In the genomic region with DNA sequence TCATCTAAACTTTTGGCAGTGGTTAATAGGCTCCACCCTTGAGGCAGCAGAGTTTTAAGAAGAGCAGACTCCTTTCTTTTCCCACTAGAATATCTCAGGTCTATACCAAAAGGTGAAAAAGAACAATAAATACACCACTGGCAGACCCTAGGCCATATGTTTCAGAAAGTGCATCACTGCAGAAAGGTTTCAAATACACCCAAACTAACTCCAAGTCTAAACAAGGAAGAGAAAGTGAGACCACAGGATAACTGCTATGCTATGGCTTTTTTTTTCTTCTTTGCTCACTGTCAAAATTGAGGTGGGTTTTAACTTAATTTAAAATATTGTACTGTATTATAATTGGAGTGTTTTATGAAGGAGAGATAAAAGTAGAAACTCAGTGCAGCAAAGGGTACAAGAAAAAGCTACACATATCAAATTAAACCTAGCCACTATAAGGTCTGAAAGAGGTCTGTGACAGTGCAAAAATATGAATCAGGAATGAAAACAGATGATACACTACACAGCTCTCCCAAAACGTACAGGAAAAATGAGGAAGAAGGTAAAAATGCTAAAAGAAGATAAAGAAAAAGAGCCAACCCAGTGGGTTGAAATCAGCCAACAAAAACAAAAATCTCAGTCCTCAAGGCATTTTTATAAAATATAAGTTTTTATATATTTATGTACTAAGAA, we compare ENCODE assay signal across 14 cellular contexts. TPM values are rescaled to one million over a fixed set of nuclear protein-coding genes. Genes with fewer than 3 reads are reported as not detected.
DNase-seq lines count a peak whose midpoint lies in the region; ATAC-seq, FAIRE-seq and TF ChIP-seq lines count a peak whose summit lies in the region.
"Had no signal": no experiment of that assay in that cellular context is flagged by ENCODE, and none has a peak within 500 bp of the region (broad histone marks: within the 10 kb centered on the region; RNA-seq: fewer than 3 reads in every experiment).

No MANE protein-coding gene starts in this region.

- no peak overlapping the region for H2BK20ac ChIP-seq in IMR-90 (ENCODE audit: low read depth, low read length)

- no peak for TF ChIP-seq RAD21 in IMR-90 (IDR thresholded peaks at IDR 0.05; ENCODE audit: low read length)

- no peak overlapping the region for H3K9ac ChIP-seq in IMR-90 (ENCODE audit: low read depth, low read length)
- H3K9ac ChIP-seq: parathyroid adenoma had no signal

- no peak overlapping the region for H3K18ac ChIP-seq in IMR-90 (ENCODE audit: low read depth, low read length)

- ATAC-seq in IMR-90 (ENCODE audit: low read depth), result peak; percentile 57

- no peak overlapping the region for H2AK5ac ChIP-seq in IMR-90 (ENCODE audit: low read depth, low read length)

- in situ Hi-C loops in IMR-90 (cut with MboI; ENCODE audit: low sequenced_read_pairs), result no loop called here

- no peaks in the 10 kb centered on the region for H3K9me1 ChIP-seq in IMR-90 (ENCODE audit: insufficient read depth, low read length)

- peak overlapping the region; percentile 46; the same call in 1 of the 2 replicates for H3K4me2 ChIP-seq in IMR-90 (ENCODE audit: low read depth, low read length)

- peaks cover 2% of the 10 kb centered on the region; the same call in 1 of the 2 replicates for H3K9me3 ChIP-seq in IMR-90 (ENCODE audit: control insufficient read depth, insufficient read depth, low read length)

- no peaks in the 10 kb centered on the region for H3K27me3 Mint-ChIP-seq in activated CD4-positive, alpha-beta memory T cell treated with anti-CD3 and anti-CD28 coated beads for 36 hours
- peaks cover 0 to 2% (median 0%) of the 10 kb centered on the region in 3 donors for H3K27me3 Mint-ChIP-seq in immature natural killer cell (ENCODE audit: low read depth in 3 of 3)

- H4K5ac ChIP-seq in IMR-90 (ENCODE audit: low read depth, low read length), result no peak overlapping the region

- H3K27me3 ChIP-seq in IMR-90 (ENCODE audit: control insufficient read depth, insufficient read depth, low read length), result no peaks in the 10 kb centered on the region
- H3K27me3 ChIP-seq: heart left ventricle, MG63 had no signal

- H3K23ac ChIP-seq in IMR-90 (ENCODE audit: low read depth, low read length), result no peak overlapping the region

- intact Hi-C loops in IMR-90 (cut with micrococcal nuclease), result no loop called here
- intact Hi-C loops in activated CD4-positive, alpha-beta memory T cell treated with anti-CD3 and anti-CD28 coated beads for 36 hours (cut with micrococcal nuclease), result loop anchor here (1.0 to 5.0 kb wide), 3 partner anchors 36 to 279 kb away; no protein-coding TSS in a partner anchor

- POLR2A ChIA-PET in IMR-90 (lab: Charles Lee; ENCODE audit: unreplicated experiment), result interaction anchor here (0.5 to 1.0 kb wide), 2 partner anchors 9 to 548 kb away, joined by 3 read pairs; partner anchors contain the start of gene SNX4
- POLR2A ChIA-PET in activated CD4-positive, alpha-beta memory T cell treated with anti-CD3 and anti-CD28 coated beads for 36 hours (lab: Charles Lee), result interaction anchor here (1.3 to 1.7 kb wide), 2 partner anchors 9 to 84 kb away, joined by 6 to 12 read pairs; partner anchors contain the start of genes OSBPL11 and SNX4

- no peak overlapping the region for H2AFZ ChIP-seq in IMR-90 (replicated peaks; ENCODE audit: low read length, poor library complexity)
- H2AFZ ChIP-seq: parathyroid adenoma had no signal

- peaks cover 56% of the 10 kb centered on the region for H3K36me3 Mint-ChIP-seq in activated CD4-positive, alpha-beta memory T cell treated with anti-CD3 and anti-CD28 coated beads for 36 hours
- H3K36me3 Mint-ChIP-seq in immature natural killer cell, result peaks cover 25 to 29% (median 27%) of the 10 kb centered on the region in 3 donors

- H3K14ac ChIP-seq in IMR-90 (replicated peaks; ENCODE audit: low read depth, low read length), result no peak overlapping the region

- no peak overlapping the region for H4K91ac ChIP-seq in IMR-90 (ENCODE audit: insufficient read depth, low read depth, low read length)

- H3K79me1 ChIP-seq in IMR-90 (ENCODE audit: low read depth in 1 of 2, low read length in 2 of 2), result peaks cover 27 to 60% of the 10 kb centered on the region in 2 experiments

- FAIRE-seq in GM12891 (lab: Jason Lieb, UNC) (no peak), D721Med (lab: Jason Lieb, UNC) (no peak)

- CTCF ChIA-PET in IMR-90 (lab: Yijun Ruan, JAX), result interaction anchor here (0.5 to 0.6 kb wide), 2 partner anchors 124 to 796 kb away, joined by 3 to 5 read pairs; no protein-coding TSS in a partner anchor
- CTCF ChIA-PET in activated CD4-positive, alpha-beta memory T cell treated with anti-CD3 and anti-CD28 coated beads for 36 hours (lab: Charles Lee), result interaction anchor here (0.7 to 1.0 kb wide), 3 partner anchors 9 to 74 kb away, joined by 3 to 6 read pairs (median 4); no protein-coding TSS in a partner anchor

- H3K9me3 Mint-ChIP-seq in activated CD4-positive, alpha-beta memory T cell treated with anti-CD3 and anti-CD28 coated beads for 36 hours, result peaks cover 16% of the 10 kb centered on the region
- peaks cover 0 to 14% (median 5%) of the 10 kb centered on the region in 6 donors for H3K9me3 Mint-ChIP-seq in immature natural killer cell
- H3K9me3 Mint-ChIP-seq: endodermal cell had no signal

- H3K27ac Mint-ChIP-seq in activated CD4-positive, alpha-beta memory T cell treated with anti-CD3 and anti-CD28 coated beads for 36 hours, result peak overlapping the region; percentile 83
- H3K27ac Mint-ChIP-seq in immature natural killer cell, result peak overlapping the region in 5 of 6 donors; percentile 6 to 54 (median 14)
- H3K27ac Mint-ChIP-seq: endodermal cell had no signal

- 0 out of 2 replicates have a peak, but pooled peaks cover 2% of the 10 kb centered on the region for H3K4me1 ChIP-seq in IMR-90 (ENCODE audit: control insufficient read depth, insufficient read depth, low read length)

- no peak overlapping the region for H3K4me3 ChIP-seq in IMR-90 (ENCODE audit: insufficient read depth, low read depth, low read length)
- H3K4me3 ChIP-seq: heart left ventricle, MG63 had no signal

- TF ChIP-seq CTCF in IMR-90 (conservative IDR thresholded peaks at IDR 0.05; ENCODE audit: low read depth, low read length) (no peak), D721Med (IDR thresholded peaks at IDR 0.05; ENCODE audit: insufficient read depth, missing control alignments) (no peak)

- H4K20me1 ChIP-seq in IMR-90 (ENCODE audit: insufficient read depth, low read length), result peaks cover 36% of the 10 kb centered on the region

- peak overlapping the region; percentile 30 for H3K4me3 Mint-ChIP-seq in activated CD4-positive, alpha-beta memory T cell treated with anti-CD3 and anti-CD28 coated beads for 36 hours
- no peak overlapping the region for H3K4me3 Mint-ChIP-seq in immature natural killer cell
- H3K4me3 Mint-ChIP-seq: endodermal cell had no signal

- H3K4me1 Mint-ChIP-seq in activated CD4-positive, alpha-beta memory T cell treated with anti-CD3 and anti-CD28 coated beads for 36 hours (ENCODE audit: low read depth), result peaks cover 41% of the 10 kb centered on the region
- H3K4me1 Mint-ChIP-seq in immature natural killer cell, result peaks cover 31 to 47% of the 10 kb centered on the region in 2 donors
- H3K4me1 Mint-ChIP-seq: endodermal cell had no signal

- H2AK9ac ChIP-seq in IMR-90 (replicated peaks; ENCODE audit: low read depth, low read length, poor library complexity), result no peak overlapping the region

- no peak overlapping the region for H4K8ac ChIP-seq in IMR-90 (ENCODE audit: low read depth in 2 of 2, low read length in 2 of 2)

- DNase-seq in GM12891 (ENCODE audit: insufficient read length, low spot score) (no peak), IMR-90 (peak; percentile 30), immature natural killer cell (no peak), islet precursor cell (no peak), HuH-7.5 (ENCODE audit: low spot score) (no peak), D721Med (ENCODE audit: insufficient read length, low spot score) (no peak), COLO829 (ENCODE audit: low spot score) (no peak)
- DNase-seq in activated CD4-positive, alpha-beta memory T cell treated with anti-CD3 and anti-CD28 coated beads for 36 hours, result no peak
- DNase-seq: activated CD4-positive, alpha-beta T cell treated with anti-CD3 and anti-CD28 coated beads, Interleukin-2, amount 50 U/mL, for 1 hour; Calu3; endodermal cell; heart left ventricle had no signal

- no peak overlapping the region for H3K4ac ChIP-seq in IMR-90 (ENCODE audit: low read depth, low read length)

- no peak overlapping the region for H2BK120ac ChIP-seq in IMR-90 (ENCODE audit: low read depth, low read length)

- WGBS in IMR-90 (ENCODE audit: extremely low coverage in 2 of 2, insufficient read length in 1 of 2), 2 experiments, result no CpG with 5 or more reads among the region's 1 CpG

- BruUV-seq in IMR-90 (replicated peaks; lab: Mats Ljungman, UMichigan), result no TSS peak

- TF ChIP-seq POLR2A in GM12891 (IDR thresholded peaks at IDR 0.05; ENCODE audit: low read depth, low read length) (no peak), IMR-90 (IDR thresholded peaks at IDR 0.05; ENCODE audit: low read depth, low read length) (no peak)

- H2BK15ac ChIP-seq in IMR-90 (ENCODE audit: low read depth, low read length), result no peak overlapping the region

- no peak overlapping the region for H3K27ac ChIP-seq in IMR-90 (ENCODE audit: insufficient read depth, low read length)
- H3K27ac ChIP-seq: parathyroid adenoma had no signal

- dilution Hi-C loops in IMR-90 (cut with HindIII; ENCODE audit: low sequenced_read_pairs, unreplicated experiment), result no loop called here

- H3K36me3 ChIP-seq in IMR-90 (ENCODE audit: control insufficient read depth, insufficient read depth, low read length), result peaks cover 32% of the 10 kb centered on the region

- no peak overlapping the region for H3K56ac ChIP-seq in IMR-90 (ENCODE audit: extremely low read depth, insufficient read depth, low read length)

- H2BK5ac ChIP-seq in IMR-90 (ENCODE audit: low read depth, low read length, poor library complexity, severe bottlenecking), result peak overlapping the region; percentile 17

TF ChIP-seq in GM12891, 5 proteins besides CTCF, POLR2A, EP300 and RAD21:
- TF ChIP-seq PAX5 (IDR thresholded peaks at IDR 0.05; ENCODE audit: insufficient read depth, low read length, severe bottlenecking), result no peak
- peak; percentile 56; the same call in 1 of the 2 replicates for TF ChIP-seq SPI1 (IDR thresholded peaks at IDR 0.05; ENCODE audit: low read depth, low read length)

TF ChIP-seq in IMR-90, 13 proteins besides CTCF, POLR2A, EP300 and RAD21 (continues in another document):
- no peak for TF ChIP-seq MAZ (IDR thresholded peaks at IDR 0.05; ENCODE audit: borderline replicate concordance, low read depth, low read length)
- TF ChIP-seq RFX5 (IDR thresholded peaks at IDR 0.05; ENCODE audit: low read depth, low read length), result no peak

RNA-seq across cellular contexts. Expression of gene SNX4, which starts 8.4 kb away (rescaled TPM):
- 52.4 TPM for polyA plus RNA-seq in GM12891 (2012; ENCODE audit: low read depth, missing spikeins)
- 25.6 and 42.2 TPM in 2 replicates for total RNA-seq in IMR-90 (2012; rRNA removed)
- polyA plus RNA-seq in IMR-90 (2012; rRNA removed) (8.3 and 10.7 TPM in 2 replicates), immature natural killer cell (10 to 100 TPM; 32.1 to 47.8 (median 39.9) TPM)
- polyA plus RNA-seq in IMR-90 (2012; cell fraction: cytosol; rRNA removed), result 2.9 and 5.7 TPM in 2 replicates
- 3.3 and 7.3 TPM in 2 replicates for polyA plus RNA-seq in IMR-90 (2012; cell fraction: nucleus; rRNA removed; ENCODE audit: low replicate concordance)
- total RNA-seq in activated CD4-positive, alpha-beta memory T cell treated with anti-CD3 and anti-CD28 coated beads for 36 hours, result 10 to 100 TPM; 32.9 to 36.8 TPM
